In genomic region chr11:75554258-75555022, GRCh38 we compare ENCODE assay signal across 8 cellular contexts. TPM values are rescaled to one million over a fixed set of nuclear protein-coding genes. Genes with fewer than 3 reads are reported as not detected.
A peak's percentile ranks its signal among the peaks of the same experiment; 100 is the strongest.
DNase-seq lines count a peak whose midpoint lies in the region; ATAC-seq and TF ChIP-seq lines count a peak whose summit lies in the region.

No MANE protein-coding gene starts in this region.

- TF ChIP-seq CTCF in Peyer's patch (IDR thresholded peaks at IDR 0.05) (no peak), esophagus squamous epithelium (IDR thresholded peaks at IDR 0.05) (no peak)

- H3K9ac ChIP-seq in muscle layer of colon (ENCODE audit: low read length) = peak overlapping the region; percentile 15

- DNase-seq in DMS 273 treated with DMSO at 0.1 percent for 48 hours (lab: John Stamatoyannopoulos, UW) (peak; percentile 91), Peyer's patch (peak; percentile 27 to 84 (median 73)), esophagus squamous epithelium (lab: John Stamatoyannopoulos, UW) (no peak), GOT3 (lab: John Stamatoyannopoulos, UW) (no peak)

- H3K4me1 ChIP-seq in Peyer's patch (peaks cover 0 to 29% (median 3%) of the 10 kb centered on the region in 4 donors), esophagus squamous epithelium (peaks cover 20 to 55% (median 48%) of the 10 kb centered on the region in 3 donors), muscle layer of colon (ENCODE audit: insufficient read depth, low read length) (peaks cover 48% of the 10 kb centered on the region)

- no peak for TF ChIP-seq POLR2A in Peyer's patch (IDR thresholded peaks at IDR 0.05)
- TF ChIP-seq POLR2A in esophagus squamous epithelium (IDR thresholded peaks at IDR 0.05) = peak in 1 of 4 donors; percentile 15
- TF ChIP-seq POLR2A in GM18505 (IDR thresholded peaks at IDR 0.05; ENCODE audit: borderline replicate concordance, extremely low read depth, insufficient read depth, insufficient read length) = no peak

- H3K36me3 ChIP-seq in Peyer's patch = no peaks in the 10 kb centered on the region
- no peaks in the 10 kb centered on the region for H3K36me3 ChIP-seq in esophagus squamous epithelium
- H3K36me3 ChIP-seq in muscle layer of colon (ENCODE audit: insufficient read depth, low read length) = no peaks in the 10 kb centered on the region

- 70 to 71% methylated on average over 10 to 13 of the region's 21 CpGs for WGBS in esophagus squamous epithelium, 2 donors

- H3K9me3 ChIP-seq in Peyer's patch (no peaks in the 10 kb centered on the region), esophagus squamous epithelium (no peaks in the 10 kb centered on the region), muscle layer of colon (ENCODE audit: low read length) (no peaks in the 10 kb centered on the region)

- no peaks in the 10 kb centered on the region for H3K27me3 ChIP-seq in Peyer's patch
- no peaks in the 10 kb centered on the region for H3K27me3 ChIP-seq in esophagus squamous epithelium
- H3K27me3 ChIP-seq in muscle layer of colon (ENCODE audit: control insufficient read depth in 1 of 2, insufficient read depth in 2 of 2, low read length in 2 of 2) = no peaks in the 10 kb centered on the region

- H3K27ac ChIP-seq in Peyer's patch (peak overlapping the region; percentile 24 to 85 (median 67)), esophagus squamous epithelium (peak overlapping the region; percentile 57 to 91 (median 82)), muscle layer of colon (ENCODE audit: low read depth, low read length) (peak overlapping the region; percentile 84)

- H3K4me3 ChIP-seq in Peyer's patch (no peak overlapping the region), esophagus squamous epithelium (peak overlapping the region in 1 of 4 donors; percentile 42), muscle layer of colon (ENCODE audit: low read depth in 1 of 2, low read length in 2 of 2) (no peak overlapping the region)

- ATAC-seq in GM18505 (IDR thresholded peaks at IDR 0.05; ENCODE audit: unreplicated experiment) = no peak
- no peak for ATAC-seq in GM18870 (IDR thresholded peaks at IDR 0.05; ENCODE audit: unreplicated experiment)
- ATAC-seq in GM21717 (IDR thresholded peaks at IDR 0.05; ENCODE audit: unreplicated experiment) = no peak

- intact Hi-C loops in esophagus squamous epithelium (cut with DNase I) = no loop called here

RNA-seq across cellular contexts. Expression of gene SERPINH1, which starts 7.6 kb away (rescaled TPM):
- total RNA-seq in Peyer's patch (10 to 100 TPM; 35.4 to 50.9 (median 43.4) TPM), esophagus squamous epithelium (10 to 100 TPM; 41.4 to 70.1 (median 46.5) TPM)

RNA-seq across cellular contexts. Expression of gene GDPD5, which starts 28.7 kb away (rescaled TPM):
- total RNA-seq in Peyer's patch (10 to 100 TPM in 3 of 4 donors, 1 to 10 TPM in 1; 2.5 to 48.9 (median 22.2) TPM), esophagus squamous epithelium (1 to 10 TPM in 3 of 4 donors, under 1 TPM in 1; 0.57 to 2.3 (median 1.6) TPM)

Comparison
In these comparisons a context has a peak if more than half of its experiments do, and no peak if none do; other contexts are left out.
1. DNase-seq: peak in DMS 273 treated with DMSO at 0.1 percent for 48 hours (single experiment) and Peyer's patch (3 of 3); none in esophagus squamous epithelium (single experiment) and GOT3 (single experiment).
2. Peak in every context shown above with its lines, with median percentiles within 50 percentile points of each other: H3K27ac ChIP-seq.